22 cellular contexts compared by ENCODE assay signal in the genomic region with DNA sequence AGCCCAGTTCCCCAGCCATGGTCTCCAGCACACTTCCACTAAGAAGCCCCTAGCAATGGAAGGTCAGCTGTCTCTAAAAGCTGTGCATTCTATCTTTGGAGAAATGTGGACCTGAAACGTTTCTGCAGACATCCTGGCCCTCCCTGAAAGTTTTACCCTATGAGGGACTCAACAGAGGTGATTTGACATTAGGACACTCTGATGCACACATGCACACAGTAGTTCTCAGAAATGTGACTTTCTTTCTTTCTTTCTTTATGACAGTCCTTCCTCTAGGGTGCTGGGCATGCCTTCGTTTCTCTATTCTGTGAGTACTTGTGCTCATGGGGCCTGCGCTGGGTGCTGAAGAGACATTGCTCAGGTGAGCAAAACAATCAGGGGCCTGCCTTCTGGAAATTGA.
DNase-seq lines count a peak whose midpoint lies in the region; ATAC-seq and TF ChIP-seq lines count a peak whose summit lies in the region.
"Had no signal": no experiment of that assay in that cellular context is flagged by ENCODE, and none has a peak within 500 bp of the region (broad histone marks: within the 10 kb centered on the region; RNA-seq: fewer than 3 reads in every experiment).

No MANE protein-coding gene starts in this region.

- H4K20me1 ChIP-seq in PC-3 (ENCODE audit: low read length) (no peaks in the 10 kb centered on the region), smooth muscle cell (ENCODE audit: low read depth) (no peaks in the 10 kb centered on the region)

- no peak overlapping the region for H2AFZ ChIP-seq in PC-3 (ENCODE audit: low read length)
- H2AFZ ChIP-seq in smooth muscle cell (ENCODE audit: low read depth): no peak overlapping the region

- no TSS peak for BruUV-seq in PC-3 (replicated peaks; lab: Mats Ljungman, UMichigan)

- peaks cover 10% of the 10 kb centered on the region in 2 donors for H3K36me3 Mint-ChIP-seq in activated T-cell treated with anti-CD3 and anti-CD28 coated beads, Interleukin-2, amount 50 U/mL, for 72 hours (ENCODE audit: insufficient read depth in 2 of 2)
- H3K36me3 Mint-ChIP-seq in stimulated activated memory B cell treated with anti-CD40 and anti-IgM and Interleukin-4, amounts not matched to agents 10 μg/mL and 1 μg/mL and 100 μg/mL, for 72 hours: no peaks in the 10 kb centered on the region

- H3F3A ChIP-seq in PC-3 (ENCODE audit: low read length, unreplicated experiment): no peaks in the 10 kb centered on the region
- H3F3A ChIP-seq in smooth muscle cell (ENCODE audit: low read depth): no peaks in the 10 kb centered on the region

- no peak for TF ChIP-seq CTCF in GM12865 (IDR thresholded peaks at IDR 0.05; ENCODE audit: insufficient read depth, low read depth, low read length, missing control alignments)
- no peak for TF ChIP-seq CTCF in PC-3 (conservative IDR thresholded peaks at IDR 0.05; ENCODE audit: low read depth, low read length)
- TF ChIP-seq CTCF in smooth muscle cell (IDR thresholded peaks at IDR 0.05; ENCODE audit: borderline replicate concordance, insufficient read depth, poor library complexity, severe bottlenecking): no peak

- H3K79me2 ChIP-seq in PC-3 (ENCODE audit: low read length): no peaks in the 10 kb centered on the region
- no peaks in the 10 kb centered on the region for H3K79me2 ChIP-seq in smooth muscle cell (ENCODE audit: low read depth)

- no peaks in the 10 kb centered on the region for H3K9me2 ChIP-seq in PC-3 (replicated peaks; ENCODE audit: low read length)

- POLR2A ChIA-PET in PC-3 (lab: Charles Lee; ENCODE audit: unreplicated experiment): no interaction called here

- no peaks in the 10 kb centered on the region for H3K27me3 ChIP-seq in PC-3 (ENCODE audit: low read length)
- no peaks in the 10 kb centered on the region for H3K27me3 ChIP-seq in smooth muscle cell (ENCODE audit: low read depth)
- H3K27me3 ChIP-seq: adrenal gland, brain microvascular endothelial cell, MG63, right lobe of liver had no signal

- peak; percentile 83 for ATAC-seq in activated T-cell treated with anti-CD3 and anti-CD28 coated beads, Interleukin-2, amount 50 U/mL, for 72 hours (replicated peaks in 1 of 2)
- no peak for ATAC-seq in PC-3
- ATAC-seq in stimulated activated memory B cell treated with anti-CD40 and anti-IgM and Interleukin-4, amounts not matched to agents 10 μg/mL and 1 μg/mL and 100 μg/mL, for 72 hours: peak; percentile 54
- ATAC-seq: activated CD4-positive, CD25-positive, alpha-beta regulatory T cell treated with anti-CD3 and anti-CD28 coated beads, Interleukin-2, amount 50 U/mL, for 24 hours; HCT116; left lobe of liver; right lobe of liver had no signal

- peaks cover 65% of the 10 kb centered on the region for H3K4me1 Mint-ChIP-seq in activated T-cell treated with anti-CD3 and anti-CD28 coated beads, Interleukin-2, amount 50 U/mL, for 72 hours (ENCODE audit: low read depth)
- peaks cover 12% of the 10 kb centered on the region for H3K4me1 Mint-ChIP-seq in stimulated activated memory B cell treated with anti-CD40 and anti-IgM and Interleukin-4, amounts not matched to agents 10 μg/mL and 1 μg/mL and 100 μg/mL, for 72 hours

- intact Hi-C loops in PC-3 (cut with micrococcal nuclease): no loop called here

- no peaks in the 10 kb centered on the region for H3K27me3 Mint-ChIP-seq in activated T-cell treated with anti-CD3 and anti-CD28 coated beads, Interleukin-2, amount 50 U/mL, for 72 hours (ENCODE audit: low read depth)
- H3K27me3 Mint-ChIP-seq in stimulated activated memory B cell treated with anti-CD40 and anti-IgM and Interleukin-4, amounts not matched to agents 10 μg/mL and 1 μg/mL and 100 μg/mL, for 72 hours: no peaks in the 10 kb centered on the region

- peak; percentile 38 to 49 for DNase-seq in activated T-cell treated with anti-CD3 and anti-CD28 coated beads, Interleukin-2, amount 50 U/mL, for 72 hours
- DNase-seq in activated T-cell treated with anti-CD3 and anti-CD28 coated beads for 4 hours (no peak), GM12865 (ENCODE audit: low read depth) (peak; percentile 45), PC-3 (no peak), SHP77 treated with DMSO at 0.1 percent for 48 hours (lab: John Stamatoyannopoulos, UW) (no peak), smooth muscle cell (lab: John Stamatoyannopoulos, UW; ENCODE audit: unreplicated experiment) (no peak)
- DNase-seq: activated gamma-delta T cell treated with Interleukin-2 at 50 U/mL for 16 hours; adrenal gland; brain microvascular endothelial cell; mesendoderm; MG63; NCI-H2029 treated with DMSO at 0.1 percent for 48 hours; NCI-H69; right lobe of liver; stimulated activated CD4-positive, alpha-beta T cell treated with anti-CD3 and anti-CD28 coated beads, Interleukin-12 subunit alpha, Interleukin-12 subunit beta, amount 100 ng/mL, for 4 hours; trophoblast cell had no signal

- no peak overlapping the region for H3K4me3 ChIP-seq in GM12865 (ENCODE audit: low read depth, low read length)
- H3K4me3 ChIP-seq in PC-3 (ENCODE audit: low read length): no peak overlapping the region
- no peak overlapping the region for H3K4me3 ChIP-seq in smooth muscle cell
- H3K4me3 ChIP-seq: adrenal gland, MG63, right lobe of liver had no signal

- peaks cover 0 to 4% of the 10 kb centered on the region in 2 donors for H3K9me3 Mint-ChIP-seq in activated T-cell treated with anti-CD3 and anti-CD28 coated beads, Interleukin-2, amount 50 U/mL, for 72 hours
- no peaks in the 10 kb centered on the region for H3K9me3 Mint-ChIP-seq in stimulated activated memory B cell treated with anti-CD40 and anti-IgM and Interleukin-4, amounts not matched to agents 10 μg/mL and 1 μg/mL and 100 μg/mL, for 72 hours

- H3K27ac ChIP-seq in PC-3 (ENCODE audit: low read length): peak overlapping the region; percentile 99
- no peak overlapping the region for H3K27ac ChIP-seq in smooth muscle cell (ENCODE audit: low read depth)
- H3K27ac ChIP-seq: adrenal gland, brain microvascular endothelial cell, right lobe of liver, RWPE1 had no signal

- CTCF ChIA-PET in PC-3 (lab: Charles Lee): no interaction called here

- WGBS in smooth muscle cell (ENCODE audit: low lambda C conversion rate): 86% methylated on average over 3 of the region's 3 CpGs

- peak overlapping the region; percentile 74 for H3K9ac ChIP-seq in PC-3 (ENCODE audit: low read length)
- H3K9ac ChIP-seq in smooth muscle cell (ENCODE audit: low read depth): no peak overlapping the region

- H3K4me3 Mint-ChIP-seq in activated T-cell treated with anti-CD3 and anti-CD28 coated beads, Interleukin-2, amount 50 U/mL, for 72 hours: peak overlapping the region; percentile 55 to 59
- H3K4me3 Mint-ChIP-seq in stimulated activated memory B cell treated with anti-CD40 and anti-IgM and Interleukin-4, amounts not matched to agents 10 μg/mL and 1 μg/mL and 100 μg/mL, for 72 hours: no peak overlapping the region

- no peak overlapping the region for H3K4me2 ChIP-seq in PC-3 (ENCODE audit: low read length)
- H3K4me2 ChIP-seq in smooth muscle cell: no peak overlapping the region

- H3K4me1 ChIP-seq in PC-3 (ENCODE audit: insufficient read depth, low read length) (peaks cover 23% of the 10 kb centered on the region), smooth muscle cell (ENCODE audit: low read depth) (no peaks in the 10 kb centered on the region)
- H3K4me1 ChIP-seq: adrenal gland, right lobe of liver had no signal

- H3K36me3 ChIP-seq in PC-3 (ENCODE audit: low read depth, low read length) (no peaks in the 10 kb centered on the region), smooth muscle cell (ENCODE audit: low read depth) (no peaks in the 10 kb centered on the region)
- H3K36me3 ChIP-seq: adrenal gland, brain microvascular endothelial cell, MG63, right lobe of liver had no signal

- H3K27ac Mint-ChIP-seq in activated T-cell treated with anti-CD3 and anti-CD28 coated beads, Interleukin-2, amount 50 U/mL, for 72 hours: peak overlapping the region; percentile 36
- H3K27ac Mint-ChIP-seq in stimulated activated memory B cell treated with anti-CD40 and anti-IgM and Interleukin-4, amounts not matched to agents 10 μg/mL and 1 μg/mL and 100 μg/mL, for 72 hours: peak overlapping the region; percentile 38
- H3K27ac Mint-ChIP-seq: progenitor cell of endocrine pancreas had no signal

- H3K9me3 ChIP-seq in PC-3 (ENCODE audit: low read length) (no peaks in the 10 kb centered on the region), smooth muscle cell (replicated peaks; ENCODE audit: low read depth) (no peaks in the 10 kb centered on the region)
- H3K9me3 ChIP-seq: adrenal gland, MG63, right lobe of liver had no signal

Comparison
In these comparisons a context has a peak if more than half of its experiments do, and no peak if none do; other contexts are left out.
1. DNase-seq: peak in activated T-cell treated with anti-CD3 and anti-CD28 coated beads, Interleukin-2, amount 50 U/mL, for 72 hours (2 of 2) and GM12865 (single experiment); none in activated T-cell treated with anti-CD3 and anti-CD28 coated beads for 4 hours (single experiment), PC-3 (single experiment), SHP77 treated with DMSO at 0.1 percent for 48 hours (single experiment) and smooth muscle cell (single experiment).